8 cellular contexts compared by ENCODE assay signal in genomic region chrX:1391707-1392375, GRCh38. TPM values are rescaled to one million over a fixed set of nuclear protein-coding genes. Genes with fewer than 3 reads are reported as not detected.
DNase-seq lines count a peak whose midpoint lies in the region; ATAC-seq and TF ChIP-seq lines count a peak whose summit lies in the region.

Gene SLC25A6 (minus strand): TSS chrX:1392113. CDS start chrX:1392009, 104 bp downstream.

- H2AFZ ChIP-seq in DND-41 (ENCODE audit: low read depth, low read length): peak within 1 kb of the TSS; percentile 77

- H3K4me1 ChIP-seq in DND-41 (ENCODE audit: insufficient read depth, low read length) (peaks cover 61% of the 10 kb centered on the region), neutrophil (ENCODE audit: control insufficient read depth in 1 of 2, insufficient read depth in 1 of 2, low read depth in 1 of 2, low read length in 1 of 2) (peaks cover 8 to 10% of the 10 kb centered on the region in 2 experiments)

- peaks cover 76% of the 10 kb centered on the region for H3K36me3 ChIP-seq in DND-41 (ENCODE audit: insufficient read depth, low read length)
- H3K36me3 ChIP-seq in neutrophil: peaks cover 40% of the 10 kb centered on the region

- no peaks in the 10 kb centered on the region for H3K27me3 ChIP-seq in DND-41 (ENCODE audit: insufficient read depth, low read length, poor library complexity)
- no peaks in the 10 kb centered on the region for H3K27me3 ChIP-seq in neutrophil

- H3K79me2 ChIP-seq in DND-41 (ENCODE audit: insufficient read depth, low read length): peaks cover 91% of the 10 kb centered on the region

- no peaks in the 10 kb centered on the region for H3K9me3 ChIP-seq in DND-41 (ENCODE audit: insufficient read depth, low read length, severe bottlenecking)
- H3K9me3 ChIP-seq in neutrophil: no peaks in the 10 kb centered on the region

- H3K4me2 ChIP-seq in DND-41 (ENCODE audit: insufficient read depth, low read length): peak within 1 kb of the TSS; percentile 94

- DNase-seq in DND-41 (peak; percentile 99), LHCN-M2 (ENCODE audit: low read depth) (peak; percentile 96), fibroblast of villous mesenchyme (ENCODE audit: low read depth) (peak; percentile 97), DMS79 treated with DMSO at 0.1 percent for 48 hours (lab: John Stamatoyannopoulos, UW) (no peak)
- DNase-seq in activated T-cell treated with anti-CD3 and anti-CD28 coated beads, Interleukin-2, amount 50 U/mL, for 48 hours: peak; percentile 99 to 100

- H3K9ac ChIP-seq in DND-41 (ENCODE audit: low read depth, low read length): peak within 1 kb of the TSS; percentile 96

- ATAC-seq in DND-41 (ENCODE audit: insufficient read depth, low read depth) (peak; percentile 92), GM21737 (IDR thresholded peaks at IDR 0.05; ENCODE audit: unreplicated experiment) (peak; percentile 93)

- peaks cover 75% of the 10 kb centered on the region for H4K20me1 ChIP-seq in DND-41 (ENCODE audit: insufficient read depth, low read length)

- H3K27ac ChIP-seq in DND-41 (ENCODE audit: low read length): peak within 1 kb of the TSS; percentile 98
- peak within 1 kb of the TSS; percentile 91 for H3K27ac ChIP-seq in neutrophil
- H3K27ac ChIP-seq in temporal lobe (ENCODE audit: low read depth, low read length): peak within 1 kb of the TSS; percentile 94

- H3K4me3 ChIP-seq in DND-41 (ENCODE audit: low read depth in 1 of 2, low read length in 2 of 2) (peak within 1 kb of the TSS; percentile 65 to 81), fibroblast of villous mesenchyme (ENCODE audit: low read depth, low read length) (peak within 1 kb of the TSS; percentile 84), neutrophil (ENCODE audit: low read depth in 1 of 2, low read length in 1 of 2) (peak within 1 kb of the TSS; percentile 99 to 100)

- TF ChIP-seq CTCF in DND-41 (IDR thresholded peaks at IDR 0.05; ENCODE audit: borderline replicate concordance, extremely low read depth, low read length, poor library complexity, severe bottlenecking): peak; percentile 8
- TF ChIP-seq CTCF in fibroblast of villous mesenchyme (IDR thresholded peaks at IDR 0.05; ENCODE audit: insufficient read depth, low read depth, low read length): no peak
- peak; percentile 61 for TF ChIP-seq CTCF in neutrophil (IDR thresholded peaks at IDR 0.05)

RNA-seq across cellular contexts. Expression of gene SLC25A6, which starts in this region (rescaled TPM):
- total RNA-seq in LHCN-M2 (2014; rRNA removed) (248 and 328 TPM in 2 replicates), fibroblast of villous mesenchyme (123 and 170 TPM in 2 replicates), temporal lobe (86.3 TPM)
- 567 TPM for polyA plus RNA-seq in LHCN-M2 (2012)
